Comparison of ENCODE assay signal across 1 cellular context in genomic region chr22:37860796-37861421, GRCh38.
TF ChIP-seq lines count a peak whose summit lies in the region.

No MANE protein-coding gene starts in this region.

TF ChIP-seq in K562, 482 proteins besides CTCF, POLR2A, EP300 and RAD21:
- TF ChIP-seq CHD1 (IDR thresholded peaks at IDR 0.05; ENCODE audit: low read length) (no peak), FOXK2 (conservative IDR thresholded peaks at IDR 0.05 in 1 of 2, IDR thresholded peaks at IDR 0.05 in 1 of 2; ENCODE audit: low read depth in 2 of 2) (no peak), GATA2 (CRISPR knock-in tag; IDR thresholded peaks at IDR 0.05) (no peak), ZNF707 (CRISPR knock-in tag; conservative IDR thresholded peaks at IDR 0.05) (no peak), TCF15 (CRISPR knock-in tag; IDR thresholded peaks at IDR 0.05) (no peak)
